In the genomic region with DNA sequence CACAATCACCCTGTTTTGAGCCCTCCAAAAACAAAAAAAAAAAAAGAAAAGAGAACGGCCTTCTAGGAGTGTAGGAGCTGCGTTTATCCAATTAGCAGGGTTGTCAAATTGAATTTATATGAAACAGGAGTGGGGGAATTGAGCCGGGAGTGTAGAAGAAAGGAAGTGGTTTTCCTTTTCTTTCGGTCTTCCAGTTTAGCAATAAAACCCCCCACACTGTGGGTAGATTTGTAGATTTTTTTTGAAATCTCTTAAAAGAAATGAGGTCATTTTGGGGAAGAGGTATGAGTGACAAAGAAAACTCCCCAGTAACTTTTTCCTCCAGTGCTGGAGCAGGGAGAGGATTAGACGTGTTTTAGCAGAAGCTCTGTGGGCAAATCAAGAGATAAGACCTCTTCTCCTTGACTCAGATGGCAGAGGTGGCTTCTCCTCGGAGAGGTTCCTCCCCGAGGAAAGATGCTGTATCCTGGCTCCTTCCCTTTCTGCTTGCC, we compare ENCODE assay signal across 11 cellular contexts. TPM values are rescaled to one million over a fixed set of nuclear protein-coding genes. Genes with fewer than 3 reads are reported as not detected.
A peak's percentile ranks its signal among the peaks of the same experiment; 100 is the strongest.
DNase-seq lines count a peak whose midpoint lies in the region; ATAC-seq and TF ChIP-seq lines count a peak whose summit lies in the region.
"Had no signal": no experiment of that assay in that cellular context is flagged by ENCODE, and none has a peak within 500 bp of the region (broad histone marks: within the 10 kb centered on the region; RNA-seq: fewer than 3 reads in every experiment).

No MANE protein-coding gene starts in this region.

- POLR2A ChIA-PET in AG04449 (lab: Yijun Ruan, JAX) (interaction anchor here (0.9 to 1.8 kb wide), 3 partner anchors 11 to 32 kb away, joined by 3 to 6 read pairs (median 4); partner anchors contain the start of gene BOC), HEK293T (lab: Yijun Ruan, JAX) (no interaction called here)

- peak overlapping the region; percentile 46 for H3K4me3 ChIP-seq in AG04449 (ENCODE audit: low read depth, low read length)
- H3K4me3 ChIP-seq in HUES64 (ENCODE audit: low read length), result no peak overlapping the region
- no peak overlapping the region for H3K4me3 ChIP-seq in muscle layer of colon (ENCODE audit: low read depth in 1 of 2, low read length in 2 of 2)

- H3K27me3 Mint-ChIP-seq in stimulated activated naive B cell treated with anti-CD40 and anti-IgM and Interleukin-4, amounts not matched to agents 10 μg/mL and 1 μg/mL and 100 μg/mL, for 72 hours, result peaks cover 30 to 31% of the 10 kb centered on the region in 2 donors

- WGBS in HUES64, result 43% methylated on average over 6 of the region's 7 CpGs

- DNase-seq in AG04449 (ENCODE audit: low read depth, low spot score) (no peak), amniotic stem cell (lab: John Stamatoyannopoulos, UW) (peak; percentile 28), HEK293T (ENCODE audit: extremely low spot score) (no peak)
- DNase-seq in stimulated activated effector memory CD8-positive, alpha-beta T cell treated with anti-CD3 and anti-CD28 coated beads, Interleukin-12 subunit alpha, Interleukin-12 subunit beta, amount 100 ng/mL, for 72 hours (ENCODE audit: low spot score in 2 of 2), result no peak
- no peak for DNase-seq in stimulated activated naive B cell treated with anti-CD40 and anti-IgM and Interleukin-4, amounts not matched to agents 10 μg/mL and 1 μg/mL and 100 μg/mL, for 72 hours
- DNase-seq: activated T-cell treated with anti-CD3 and anti-CD28 coated beads, Interleukin-2, amount 50 U/mL, for 72 hours; NCI-H2029; SW 1271 had no signal

- peaks cover 13% of the 10 kb centered on the region for H3K4me1 Mint-ChIP-seq in stimulated activated effector memory CD8-positive, alpha-beta T cell treated with anti-CD3 and anti-CD28 coated beads, Interleukin-12 subunit alpha, Interleukin-12 subunit beta, amount 100 ng/mL, for 72 hours
- peaks cover 0 to 7% of the 10 kb centered on the region in 2 donors for H3K4me1 Mint-ChIP-seq in stimulated activated naive B cell treated with anti-CD40 and anti-IgM and Interleukin-4, amounts not matched to agents 10 μg/mL and 1 μg/mL and 100 μg/mL, for 72 hours

- no peaks in the 10 kb centered on the region for H3K27me3 ChIP-seq in HUES64 (ENCODE audit: insufficient read depth, low read length)
- no peaks in the 10 kb centered on the region for H3K27me3 ChIP-seq in muscle layer of colon (ENCODE audit: control insufficient read depth in 1 of 2, insufficient read depth in 2 of 2, low read length in 2 of 2)

- TF ChIP-seq CTCF in AG04449 (IDR thresholded peaks at IDR 0.05; ENCODE audit: insufficient read depth, low read length, missing control alignments), result no peak

- no peak overlapping the region for H3K27ac Mint-ChIP-seq in stimulated activated effector memory CD8-positive, alpha-beta T cell treated with anti-CD3 and anti-CD28 coated beads, Interleukin-12 subunit alpha, Interleukin-12 subunit beta, amount 100 ng/mL, for 72 hours
- H3K27ac Mint-ChIP-seq in stimulated activated naive B cell treated with anti-CD40 and anti-IgM and Interleukin-4, amounts not matched to agents 10 μg/mL and 1 μg/mL and 100 μg/mL, for 72 hours, result no peak overlapping the region
- H3K27ac Mint-ChIP-seq: activated T-cell treated with anti-CD3 and anti-CD28 coated beads, Interleukin-2, amount 50 U/mL, for 72 hours had no signal

- peaks cover 55% of the 10 kb centered on the region for H3K4me1 ChIP-seq in HUES64 (ENCODE audit: insufficient read depth, low read length)
- H3K4me1 ChIP-seq in muscle layer of colon (ENCODE audit: insufficient read depth, low read length), result peaks cover 61% of the 10 kb centered on the region

- no peak overlapping the region for H3K4me3 Mint-ChIP-seq in stimulated activated effector memory CD8-positive, alpha-beta T cell treated with anti-CD3 and anti-CD28 coated beads, Interleukin-12 subunit alpha, Interleukin-12 subunit beta, amount 100 ng/mL, for 72 hours
- H3K4me3 Mint-ChIP-seq in stimulated activated naive B cell treated with anti-CD40 and anti-IgM and Interleukin-4, amounts not matched to agents 10 μg/mL and 1 μg/mL and 100 μg/mL, for 72 hours, result no peak overlapping the region

- ATAC-seq in stimulated activated effector memory CD8-positive, alpha-beta T cell treated with anti-CD3 and anti-CD28 coated beads, Interleukin-12 subunit alpha, Interleukin-12 subunit beta, amount 100 ng/mL, for 72 hours, result no peak
- no peak for ATAC-seq in stimulated activated naive B cell treated with anti-CD40 and anti-IgM and Interleukin-4, amounts not matched to agents 10 μg/mL and 1 μg/mL and 100 μg/mL, for 72 hours (replicated peaks)
- no peak for ATAC-seq in HG02642 (IDR thresholded peaks at IDR 0.05; ENCODE audit: poor library complexity, unreplicated experiment)
- ATAC-seq: activated T-cell treated with anti-CD3 and anti-CD28 coated beads, Interleukin-2, amount 50 U/mL, for 72 hours had no signal

- H3K9ac ChIP-seq in HUES64 (ENCODE audit: low read depth, low read length), result peak overlapping the region; percentile 13; the same call in 1 of the 2 replicates
- no peak overlapping the region for H3K9ac ChIP-seq in muscle layer of colon (ENCODE audit: low read length)

- no peaks in the 10 kb centered on the region for H3K9me3 ChIP-seq in HUES64 (ENCODE audit: insufficient read depth, low read depth, low read length)
- no peaks in the 10 kb centered on the region for H3K9me3 ChIP-seq in muscle layer of colon (ENCODE audit: low read length)

- H3K36me3 ChIP-seq in HUES64 (ENCODE audit: insufficient read depth, low read length) (no peaks in the 10 kb centered on the region), muscle layer of colon (ENCODE audit: insufficient read depth, low read length) (peaks cover 8% of the 10 kb centered on the region)

- H3K27ac ChIP-seq in HUES64 (ENCODE audit: low read depth, low read length), result peak overlapping the region; percentile 77
- H3K27ac ChIP-seq in muscle layer of colon (ENCODE audit: low read depth, low read length), result peak overlapping the region; percentile 22

- no peaks in the 10 kb centered on the region for H3K36me3 Mint-ChIP-seq in stimulated activated effector memory CD8-positive, alpha-beta T cell treated with anti-CD3 and anti-CD28 coated beads, Interleukin-12 subunit alpha, Interleukin-12 subunit beta, amount 100 ng/mL, for 72 hours
- no peaks in the 10 kb centered on the region for H3K36me3 Mint-ChIP-seq in stimulated activated naive B cell treated with anti-CD40 and anti-IgM and Interleukin-4, amounts not matched to agents 10 μg/mL and 1 μg/mL and 100 μg/mL, for 72 hours

- CTCF ChIA-PET in AG04449 (lab: Yijun Ruan, JAX) (interaction anchor here (1.1 to 3.1 kb wide), 5 partner anchors 10 to 205 kb away, joined by 3 to 12 read pairs (median 3); no protein-coding TSS in a partner anchor), HEK293T (lab: Yijun Ruan, JAX) (interaction anchor here (1.5 to 2.0 kb wide), 2 partner anchors 46 to 90 kb away, joined by 5 read pairs; no protein-coding TSS in a partner anchor)

- no peaks in the 10 kb centered on the region for H3K9me3 Mint-ChIP-seq in stimulated activated effector memory CD8-positive, alpha-beta T cell treated with anti-CD3 and anti-CD28 coated beads, Interleukin-12 subunit alpha, Interleukin-12 subunit beta, amount 100 ng/mL, for 72 hours
- H3K9me3 Mint-ChIP-seq in stimulated activated naive B cell treated with anti-CD40 and anti-IgM and Interleukin-4, amounts not matched to agents 10 μg/mL and 1 μg/mL and 100 μg/mL, for 72 hours, result no peaks in the 10 kb centered on the region
- H3K9me3 Mint-ChIP-seq: activated T-cell treated with anti-CD3 and anti-CD28 coated beads, Interleukin-2, amount 50 U/mL, for 72 hours had no signal

TF ChIP-seq in HEK293T, 16 proteins besides CTCF, POLR2A, EP300 and RAD21:
- TF ChIP-seq SP1 (IDR thresholded peaks at IDR 0.05) (no peak), SUZ12 (IDR thresholded peaks at IDR 0.05) (no peak), CTBP1 (IDR thresholded peaks at IDR 0.05; ENCODE audit: borderline replicate concordance) (no peak), ARNT (IDR thresholded peaks at IDR 0.05) (no peak), LEF1 (IDR thresholded peaks at IDR 0.05; ENCODE audit: borderline replicate concordance) (no peak), BHLHE40 (IDR thresholded peaks at IDR 0.05; ENCODE audit: borderline replicate concordance) (no peak), ZNF384 (IDR thresholded peaks at IDR 0.05) (no peak), PKNOX1 (IDR thresholded peaks at IDR 0.05) (no peak), TARDBP (IDR thresholded peaks at IDR 0.05) (no peak), FOXA1 (IDR thresholded peaks at IDR 0.05) (no peak), NFRKB (IDR thresholded peaks at IDR 0.05) (no peak)

RNA-seq across cellular contexts. Expression of gene BOC, which starts 30.8 kb away (rescaled TPM):
- polyA plus RNA-seq in HUES64 (2013, experiment 1 of 2), result 23.5 TPM
- polyA plus RNA-seq in HUES64 (2013, experiment 2 of 2), result 32.3 TPM
